Comparison of ENCODE assay signal across 8 cellular contexts in genomic region chr19:48970923-48971395, GRCh38. TPM values are rescaled to one million over a fixed set of nuclear protein-coding genes. Genes with fewer than 3 reads are reported as not detected.
DNase-seq lines count a peak whose midpoint lies in the region; ATAC-seq and TF ChIP-seq lines count a peak whose summit lies in the region.

No MANE protein-coding gene starts in this region.

- H3K27me3 ChIP-seq in CD4-positive, alpha-beta T cell (ENCODE audit: control insufficient read depth, insufficient read depth, low read length) = no peaks in the 10 kb centered on the region
- H3K27me3 ChIP-seq in PC-3 (ENCODE audit: low read length) (no peaks in the 10 kb centered on the region), tibial artery (no peaks in the 10 kb centered on the region), MG63 (no peaks in the 10 kb centered on the region)

- CTCF ChIA-PET in CD4-positive, alpha-beta T cell (lab: Charles Lee) = interaction anchor here (0.5 to 2.6 kb wide), 28 partner anchors 8 to 337 kb away, joined by 3 to 31 read pairs (median 4); partner anchors contain the start of genes DHDH, GYS1, HSD17B14 and NUCB1
- CTCF ChIA-PET in PC-3 (lab: Charles Lee) = no interaction called here

- H3K9me3 Mint-ChIP-seq in CD4-positive, alpha-beta T cell = no peaks in the 10 kb centered on the region
- no peaks in the 10 kb centered on the region for H3K9me3 Mint-ChIP-seq in activated T-cell treated with anti-CD3 and anti-CD28 coated beads, Interleukin-2, amount 50 U/mL, for 72 hours

- peak overlapping the region; percentile 21 for H3K4me3 Mint-ChIP-seq in CD4-positive, alpha-beta T cell
- H3K4me3 Mint-ChIP-seq in activated T-cell treated with anti-CD3 and anti-CD28 coated beads, Interleukin-2, amount 50 U/mL, for 72 hours = peak overlapping the region in 1 of 2 donors; percentile 29

- peaks cover 58% of the 10 kb centered on the region for H3K36me3 Mint-ChIP-seq in CD4-positive, alpha-beta T cell (ENCODE audit: low read depth)
- H3K36me3 Mint-ChIP-seq in activated T-cell treated with anti-CD3 and anti-CD28 coated beads, Interleukin-2, amount 50 U/mL, for 72 hours (ENCODE audit: insufficient read depth in 2 of 2) = peaks cover 9 to 13% of the 10 kb centered on the region in 2 donors

- POLR2A ChIA-PET in CD4-positive, alpha-beta T cell (lab: Charles Lee) = interaction anchor here (0.7 to 1.4 kb wide), 7 partner anchors 9 to 176 kb away, joined by 3 to 9 read pairs (median 5); partner anchors contain the start of genes GYS1 and RUVBL2
- POLR2A ChIA-PET in PC-3 (lab: Charles Lee; ENCODE audit: unreplicated experiment) = interaction anchor here (0.6 kb wide), 1 partner anchor 140 kb away, joined by 3 read pairs; no protein-coding TSS in a partner anchor

- H4K20me1 ChIP-seq in PC-3 (ENCODE audit: low read length) = 0 out of 2 replicates have a peak, but pooled peaks cover 5% of the 10 kb centered on the region

- no peaks in the 10 kb centered on the region for H3K27me3 Mint-ChIP-seq in CD4-positive, alpha-beta T cell
- H3K27me3 Mint-ChIP-seq in activated T-cell treated with anti-CD3 and anti-CD28 coated beads, Interleukin-2, amount 50 U/mL, for 72 hours (ENCODE audit: low read depth) = no peaks in the 10 kb centered on the region

- no peak overlapping the region for H3K27ac ChIP-seq in CD4-positive, alpha-beta T cell (ENCODE audit: low read depth, low read length)
- H3K27ac ChIP-seq in PC-3 (ENCODE audit: low read length) (no peak overlapping the region), tibial artery (peak overlapping the region in 1 of 2 donors; percentile 29)

- DNase-seq in CD4-positive, alpha-beta T cell = peak; percentile 68 to 87 (median 78)
- peak; percentile 65 for DNase-seq in HT1080 (ENCODE audit: low read depth)
- DNase-seq in PC-3 = peak; percentile 56
- peak; percentile 85 to 87 for DNase-seq in activated T-cell treated with anti-CD3 and anti-CD28 coated beads, Interleukin-2, amount 50 U/mL, for 72 hours
- DNase-seq in fibroblast of peridontal ligament (ENCODE audit: extremely low read depth) = peak; percentile 80
- peak; percentile 43 for DNase-seq in occipital lobe (lab: John Stamatoyannopoulos, UW)
- peak; percentile 70 to 85 for DNase-seq in tibial artery
- DNase-seq in MG63 = no peak

- peak overlapping the region; percentile 16 for H3K27ac Mint-ChIP-seq in CD4-positive, alpha-beta T cell
- H3K27ac Mint-ChIP-seq in activated T-cell treated with anti-CD3 and anti-CD28 coated beads, Interleukin-2, amount 50 U/mL, for 72 hours = no peak overlapping the region

- peaks cover 6% of the 10 kb centered on the region for H3K4me1 ChIP-seq in PC-3 (ENCODE audit: insufficient read depth, low read length)
- H3K4me1 ChIP-seq in tibial artery = peaks cover 0 to 37% (median 28%) of the 10 kb centered on the region in 4 donors

- H3K4me3 ChIP-seq in PC-3 (ENCODE audit: low read length) (no peak overlapping the region), tibial artery (no peak overlapping the region), MG63 (no peak overlapping the region)

- H3K9me3 ChIP-seq in CD4-positive, alpha-beta T cell (ENCODE audit: control insufficient read depth, low read length) = no peaks in the 10 kb centered on the region
- no peaks in the 10 kb centered on the region for H3K9me3 ChIP-seq in PC-3 (ENCODE audit: low read length)
- no peaks in the 10 kb centered on the region for H3K9me3 ChIP-seq in tibial artery
- H3K9me3 ChIP-seq in MG63 = no peaks in the 10 kb centered on the region; the same call in 1 of the 2 replicates

- H2AFZ ChIP-seq in PC-3 (ENCODE audit: low read length) = no peak overlapping the region

- no peaks in the 10 kb centered on the region for H3K9me2 ChIP-seq in PC-3 (replicated peaks; ENCODE audit: low read length)

- BruUV-seq in PC-3 (replicated peaks; lab: Mats Ljungman, UMichigan) = no TSS peak

- peak; percentile 95 for ATAC-seq in CD4-positive, alpha-beta T cell (ENCODE audit: poor library complexity)
- ATAC-seq in PC-3 = no peak
- ATAC-seq in activated T-cell treated with anti-CD3 and anti-CD28 coated beads, Interleukin-2, amount 50 U/mL, for 72 hours (replicated peaks in 1 of 2) = peak; percentile 48 to 51

- H3K4me2 ChIP-seq in PC-3 (ENCODE audit: low read length) = no peak overlapping the region

- peaks cover 6% of the 10 kb centered on the region for H3K79me2 ChIP-seq in PC-3 (ENCODE audit: low read length)

- H3K9ac ChIP-seq in PC-3 (ENCODE audit: low read length) = no peak overlapping the region

- peaks cover 17% of the 10 kb centered on the region; the same call in 1 of the 2 replicates for H3K36me3 ChIP-seq in PC-3 (ENCODE audit: low read depth, low read length)
- H3K36me3 ChIP-seq in tibial artery = peaks cover 62 to 91% (median 67%) of the 10 kb centered on the region in 3 donors
- H3K36me3 ChIP-seq in MG63 = peaks cover 71% of the 10 kb centered on the region

- H3K4me1 Mint-ChIP-seq in CD4-positive, alpha-beta T cell (ENCODE audit: low read depth) = peaks cover 12% of the 10 kb centered on the region
- H3K4me1 Mint-ChIP-seq in activated T-cell treated with anti-CD3 and anti-CD28 coated beads, Interleukin-2, amount 50 U/mL, for 72 hours (ENCODE audit: low read depth) = peaks cover 33% of the 10 kb centered on the region

- TF ChIP-seq CTCF in CD4-positive, alpha-beta T cell (IDR thresholded peaks at IDR 0.05) = peak; percentile 95
- TF ChIP-seq CTCF in PC-3 (conservative IDR thresholded peaks at IDR 0.05; ENCODE audit: low read depth, low read length) (peak; percentile 84), tibial artery (IDR thresholded peaks at IDR 0.05) (peak; percentile 89 to 91)

- no peaks in the 10 kb centered on the region for H3F3A ChIP-seq in PC-3 (ENCODE audit: low read length, unreplicated experiment)

- intact Hi-C loops in CD4-positive, alpha-beta T cell (cut with DNase I, micrococcal nuclease) = loop anchor here (1.0 to 5.0 kb wide), 5 partner anchors 39 to 183 kb away; partner anchors contain the start of genes DHDH (in 1 of the 2) and PPP1R15A (in 1 of the 2)
- intact Hi-C loops in PC-3 (cut with micrococcal nuclease) = no loop called here
- intact Hi-C loops in tibial artery (cut with DNase I; ENCODE audit: low total_unique reads) = loop anchor here (5.0 kb wide), 1 partner anchor 174 kb away; no protein-coding TSS in a partner anchor

RNA-seq across cellular contexts. Expression of gene FTL, which starts 5.8 kb away (rescaled TPM):
- total RNA-seq in CD4-positive, alpha-beta T cell = 100 to 1,000 TPM; 616 to 627 TPM
- 4,284 and 5,930 TPM in 2 replicates for total RNA-seq in HT1080 (2014; rRNA removed; shearing (Covaris generic))
- 2,981 and 3,580 TPM in 2 replicates for polyA plus RNA-seq in HT1080 (2015; cell fraction: cytosol; rRNA removed)
- 518 and 527 TPM in 2 replicates for polyA plus RNA-seq in HT1080 (2015; cell fraction: nucleus; rRNA removed)
- total RNA-seq in PC-3 (2014; rRNA removed) (1,109 and 1,250 TPM in 2 replicates), occipital lobe (677 TPM)
- 100 to 1,000 TPM; 681 to 811 TPM for total RNA-seq in activated T-cell treated with anti-CD3 and anti-CD28 coated beads, Interleukin-2, amount 50 U/mL, for 72 hours
- 880 and 1,766 TPM in 2 replicates for total RNA-seq in MG63 (2014; rRNA removed; shearing (Covaris generic); ENCODE audit: low replicate concordance)

RNA-seq across cellular contexts. Expression of gene BAX, which starts 16.3 kb away (rescaled TPM):
- total RNA-seq in CD4-positive, alpha-beta T cell = 10 to 100 TPM; 52.9 to 60.4 TPM
- total RNA-seq in HT1080 (2014; rRNA removed; shearing (Covaris generic)) = 198 and 273 TPM in 2 replicates
- 167 and 232 TPM in 2 replicates for polyA plus RNA-seq in HT1080 (2015; cell fraction: cytosol; rRNA removed)
- 190 and 206 TPM in 2 replicates for polyA plus RNA-seq in HT1080 (2015; cell fraction: nucleus; rRNA removed)
- 43.0 and 44.8 TPM in 2 replicates for total RNA-seq in PC-3 (2014; rRNA removed)
- total RNA-seq in activated T-cell treated with anti-CD3 and anti-CD28 coated beads, Interleukin-2, amount 50 U/mL, for 72 hours = 100 to 1,000 TPM; 318 to 448 TPM
- 12.5 TPM for total RNA-seq in occipital lobe
- total RNA-seq in MG63 (2014; rRNA removed; shearing (Covaris generic); ENCODE audit: low replicate concordance) = 38.2 and 61.4 TPM in 2 replicates

RNA-seq across cellular contexts. Expression of gene GYS1, which starts 22.1 kb away (rescaled TPM):
- 10 to 100 TPM; 13.2 to 14.1 TPM for total RNA-seq in CD4-positive, alpha-beta T cell
- total RNA-seq in HT1080 (2014; rRNA removed; shearing (Covaris generic)) = 35.2 and 46.1 TPM in 2 replicates
- polyA plus RNA-seq in HT1080 (2015; cell fraction: cytosol; rRNA removed) = 34.5 and 38.1 TPM in 2 replicates
- polyA plus RNA-seq in HT1080 (2015; cell fraction: nucleus; rRNA removed) = 64.9 and 71.3 TPM in 2 replicates
- total RNA-seq in PC-3 (2014; rRNA removed) (38.6 and 54.0 TPM in 2 replicates), occipital lobe (14.2 TPM)
- 10 to 100 TPM; 25.9 to 29.4 TPM for total RNA-seq in activated T-cell treated with anti-CD3 and anti-CD28 coated beads, Interleukin-2, amount 50 U/mL, for 72 hours
- total RNA-seq in MG63 (2014; rRNA removed; shearing (Covaris generic); ENCODE audit: low replicate concordance) = 34.3 and 46.2 TPM in 2 replicates

RNA-seq across cellular contexts. Expression of gene RUVBL2, which starts 22.7 kb away (rescaled TPM):
- 10 to 100 TPM; 10.7 to 12.3 TPM for total RNA-seq in CD4-positive, alpha-beta T cell
- total RNA-seq in HT1080 (2014; rRNA removed; shearing (Covaris generic)) = 498 and 522 TPM in 2 replicates
- 341 and 384 TPM in 2 replicates for polyA plus RNA-seq in HT1080 (2015; cell fraction: cytosol; rRNA removed)
- 511 and 540 TPM in 2 replicates for polyA plus RNA-seq in HT1080 (2015; cell fraction: nucleus; rRNA removed)
- total RNA-seq in PC-3 (2014; rRNA removed) (291 and 421 TPM in 2 replicates), occipital lobe (81.4 TPM)
- 10 to 100 TPM; 83.4 to 92.5 TPM for total RNA-seq in activated T-cell treated with anti-CD3 and anti-CD28 coated beads, Interleukin-2, amount 50 U/mL, for 72 hours
- 386 and 644 TPM in 2 replicates for total RNA-seq in MG63 (2014; rRNA removed; shearing (Covaris generic); ENCODE audit: low replicate concordance)

RNA-seq across cellular contexts. Expression of gene DHDH, which starts 37.5 kb away (rescaled TPM):
- 1 to 10 TPM; 1.1 to 1.8 TPM for total RNA-seq in CD4-positive, alpha-beta T cell
- 0.57 TPM in 1 of 2 replicates, not detected in the other for total RNA-seq in HT1080 (2014; rRNA removed; shearing (Covaris generic))
- 0.52 TPM in 1 of 2 replicates, not detected in the other for polyA plus RNA-seq in HT1080 (2015; cell fraction: cytosol; rRNA removed)
- polyA plus RNA-seq in HT1080 (2015; cell fraction: nucleus; rRNA removed) = not detected in 2 replicates
- total RNA-seq in PC-3 (2014; rRNA removed) = 1.6 and 1.8 TPM in 2 replicates
- 1 to 10 TPM; 3.2 to 3.6 TPM for total RNA-seq in activated T-cell treated with anti-CD3 and anti-CD28 coated beads, Interleukin-2, amount 50 U/mL, for 72 hours
- total RNA-seq in occipital lobe = not detected
- total RNA-seq in MG63 (2014; rRNA removed; shearing (Covaris generic); ENCODE audit: low replicate concordance) = not detected in 2 replicates
